18 cellular contexts compared by ENCODE assay signal in genomic region chr1:66876664-66877063, GRCh38. TPM values are rescaled to one million over a fixed set of nuclear protein-coding genes. Genes with fewer than 3 reads are reported as not detected.
DNase-seq lines count a peak whose midpoint lies in the region; FAIRE-seq and TF ChIP-seq lines count a peak whose summit lies in the region.
"Had no signal": no experiment of that assay in that cellular context is flagged by ENCODE, and none has a peak within 500 bp of the region (broad histone marks: within the 10 kb centered on the region; RNA-seq: fewer than 3 reads in every experiment).

No MANE protein-coding gene starts in this region.

- POLR2A ChIA-PET in H1 (lab: Charles Lee; ENCODE audit: partially characterized antibody) = no interaction called here

- no peak overlapping the region for H4K91ac ChIP-seq in H9 (ENCODE audit: insufficient read length, low read depth, low read length)
- no peak overlapping the region for H4K91ac ChIP-seq in H1 (replicated peaks; ENCODE audit: insufficient read length, low read length)

- no peak overlapping the region for H3K9ac ChIP-seq in H9 (ENCODE audit: extremely low read depth, insufficient read length, low read length)
- H3K9ac ChIP-seq in H1 (replicated peaks in 1 of 4; ENCODE audit: extremely low read depth in 1 of 4, low read depth in 3 of 4, low read length in 3 of 4) = no peak overlapping the region
- H3K9ac ChIP-seq: GM23248 had no signal

- H3K14ac ChIP-seq in H9 (ENCODE audit: insufficient read depth, low read length) (no peak overlapping the region), H1 (ENCODE audit: insufficient read length) (no peak overlapping the region)

- no peak for TF ChIP-seq EP300 in H1 (IDR thresholded peaks at IDR 0.05; ENCODE audit: borderline replicate concordance in 1 of 2, low read depth in 2 of 2, low read length in 2 of 2)

- H3K4me3 Mint-ChIP-seq in H9 = no peak overlapping the region
- H3K4me3 Mint-ChIP-seq in HFFc6 = no peak overlapping the region
- H3K4me3 Mint-ChIP-seq: CD14-positive monocyte; CD8-positive, alpha-beta T cell had no signal

- no peaks in the 10 kb centered on the region for H3K79me1 ChIP-seq in H9 (ENCODE audit: insufficient read depth, low read depth, low read length, poor library complexity, severe bottlenecking)
- no peaks in the 10 kb centered on the region for H3K79me1 ChIP-seq in H1 (ENCODE audit: low read depth, low read length)

- H3K4me1 ChIP-seq in H9 (ENCODE audit: insufficient read depth, low read length) = no peaks in the 10 kb centered on the region
- H3K4me1 ChIP-seq in H1 (replicated peaks in 1 of 4; ENCODE audit: control insufficient read depth in 3 of 4, insufficient read depth in 4 of 4, low read length in 3 of 4) = no peaks in the 10 kb centered on the region
- H3K4me1 ChIP-seq: A549 had no signal

- no peaks in the 10 kb centered on the region for H3K9me3 ChIP-seq in H9 (ENCODE audit: control insufficient read depth, low read depth, low read length)
- peaks cover 0 to 3% of the 10 kb centered on the region in 2 experiments; a peak in 2 of 4 replicates for H3K9me3 ChIP-seq in H1 (ENCODE audit: insufficient read depth in 2 of 2, low read depth in 1 of 2, low read length in 1 of 2)
- H3K9me3 ChIP-seq: A549 had no signal

- CTCF ChIA-PET in H1 (lab: Charles Lee; ENCODE audit: partially characterized antibody) = no interaction called here

- no peaks in the 10 kb centered on the region for H4K20me1 ChIP-seq in H9 (ENCODE audit: control insufficient read depth, insufficient read depth, insufficient read length)
- no peaks in the 10 kb centered on the region for H4K20me1 ChIP-seq in H1 (replicated peaks in 1 of 2; ENCODE audit: control insufficient read depth in 1 of 2, insufficient read depth in 2 of 2, low read length in 2 of 2)

- H3K4me3 ChIP-seq in H1 (ENCODE audit: extremely low read depth in 1 of 4, insufficient read depth in 2 of 4, low read depth in 3 of 4, low read length in 4 of 4) = no peak overlapping the region
- H3K4me3 ChIP-seq: A549, GM23248 had no signal

- FAIRE-seq in H1 (lab: Jason Lieb, UNC) = no peak
- FAIRE-seq: A549, D721Med had no signal

- H3K4me2 ChIP-seq in H9 (ENCODE audit: insufficient read depth, insufficient read length, low read length) (no peak overlapping the region), H1 (ENCODE audit: insufficient read depth in 1 of 2, low read depth in 2 of 2, low read length in 2 of 2) (no peak overlapping the region)
- H3K4me2 ChIP-seq: A549 had no signal

- no peak overlapping the region for H3T11ph ChIP-seq in H9 (ENCODE audit: low read length)

- H3K27me3 Mint-ChIP-seq in H9 (ENCODE audit: low read depth) (no peaks in the 10 kb centered on the region), HFFc6 (ENCODE audit: insufficient read depth) (no peaks in the 10 kb centered on the region; the same call in 1 of the 2 replicates)

- H3K18ac ChIP-seq in H9 (ENCODE audit: insufficient read length, low read depth, low read length) (no peak overlapping the region), H1 (ENCODE audit: extremely low read depth, low read length) (no peak overlapping the region)

- H2BK20ac ChIP-seq in H9 (ENCODE audit: low read depth, low read length, poor library complexity, severe bottlenecking) (no peak overlapping the region), H1 (ENCODE audit: low read length) (no peak overlapping the region)

- no peak overlapping the region for H3K27ac ChIP-seq in H9 (ENCODE audit: insufficient read length, low read depth, low read length)
- H3K27ac ChIP-seq in H1 (ENCODE audit: low read depth, low read length) = no peak overlapping the region
- H3K27ac ChIP-seq: A549, GM23248 had no signal

- H2BK12ac ChIP-seq in H9 (ENCODE audit: insufficient read length, low read depth, low read length) (no peak overlapping the region), H1 (ENCODE audit: low read depth, low read length) (no peak overlapping the region)

- H2BK15ac ChIP-seq in H9 (ENCODE audit: low read depth, low read length) (no peak overlapping the region), H1 (ENCODE audit: low read length) (no peak overlapping the region)

- H2AFZ ChIP-seq in H9 (ENCODE audit: low read length) (no peak overlapping the region), H1 (ENCODE audit: low read length) (no peak overlapping the region)
- H2AFZ ChIP-seq: GM23248 had no signal

- H3K27ac Mint-ChIP-seq in H9 (no peak overlapping the region), HFFc6 (no peak overlapping the region)
- H3K27ac Mint-ChIP-seq: CD14-positive monocyte; CD8-positive, alpha-beta T cell had no signal

- H3K9me3 Mint-ChIP-seq in H9 = peaks cover 14 to 17% of the 10 kb centered on the region in 2 experiments; a peak in 4 of 5 replicates
- H3K9me3 Mint-ChIP-seq in HFFc6 = peaks cover 7% of the 10 kb centered on the region; the same call in 1 of the 2 replicates

- DNase-seq in H9 (no peak), SK-MEL-5 (ENCODE audit: low read depth, low spot score) (peak; percentile 13), H1 (ENCODE audit: low read depth in 1 of 2, low spot score in 2 of 2) (no peak), iPS-NIHi7 (ENCODE audit: extremely low spot score) (peak; percentile 15), NCI-H1105 treated with DMSO at 0.1 percent for 48 hours (lab: John Stamatoyannopoulos, UW) (no peak), NCI-H2107 treated with DMSO at 0.1 percent for 48 hours (lab: John Stamatoyannopoulos, UW; ENCODE audit: unreplicated experiment) (no peak), HFFc6 (no peak), midbrain (lab: John Stamatoyannopoulos, UW) (no peak)
- DNase-seq: CD8-positive, alpha-beta T cell; COR-L47; DMS153; GM23248; HCEC 1CT; IMR-90; KG1 had no signal

- H4K8ac ChIP-seq in H9 (replicated peaks; ENCODE audit: insufficient read length, low read depth, low read length) (no peak overlapping the region), H1 (ENCODE audit: extremely low read depth, insufficient read depth, low read length) (no peak overlapping the region)

- no CpG with 5 or more reads among the region's 1 CpG for WGBS in H9 (ENCODE audit: extremely low coverage, insufficient read length, low lambda C conversion rate)
- 73% methylated on average over 1 of the region's 1 CpG; no CpG with 5 or more reads in 1 of the 2 experiments for WGBS in H1 (ENCODE audit: extremely low coverage in 1 of 2, insufficient coverage in 1 of 2, insufficient read length in 1 of 2, insufficient replicate concordance in 2 of 2, low coverage in 1 of 2, low lambda C conversion rate in 2 of 2, missing lambda C conversion rate in 1 of 2), 2 experiments

- H3K79me2 ChIP-seq in H9 (ENCODE audit: insufficient read depth, low read length) = no peaks in the 10 kb centered on the region
- H3K79me2 ChIP-seq in H1 (ENCODE audit: control insufficient read depth in 1 of 2, insufficient read depth in 2 of 2, low read length in 2 of 2) = no peaks in the 10 kb centered on the region

- H3K23me2 ChIP-seq in H9 (ENCODE audit: insufficient read length, low read depth, low read length, poor library complexity, severe bottlenecking) (no peaks in the 10 kb centered on the region), H1 (ENCODE audit: low read depth, low read length) (no peaks in the 10 kb centered on the region)

- H4K5ac ChIP-seq in H9 (ENCODE audit: insufficient read length, low read depth, low read length) = no peak overlapping the region
- H4K5ac ChIP-seq in H1 (ENCODE audit: insufficient read length, low read depth, low read length) = no peak overlapping the region

- no peak overlapping the region for H2BK120ac ChIP-seq in H9 (ENCODE audit: low read depth, low read length, poor library complexity, severe bottlenecking)
- H2BK120ac ChIP-seq in H1 (replicated peaks; ENCODE audit: low read depth, low read length) = no peak overlapping the region

- H3K4me1 Mint-ChIP-seq in H9 = no peaks in the 10 kb centered on the region
- H3K4me1 Mint-ChIP-seq in HFFc6 (ENCODE audit: low read depth) = no peaks in the 10 kb centered on the region
- H3K4me1 Mint-ChIP-seq: CD14-positive monocyte had no signal

- H2BK5ac ChIP-seq in H9 (ENCODE audit: insufficient read length, low read length) (no peak overlapping the region), H1 (ENCODE audit: low read depth, low read length) (no peak overlapping the region)

- no peak overlapping the region for H3K56ac ChIP-seq in H9 (ENCODE audit: insufficient read length, low read depth, low read length)
- H3K56ac ChIP-seq in H1 (replicated peaks; ENCODE audit: insufficient read length, low read depth, low read length) = no peak overlapping the region

- in situ Hi-C loops in SK-MEL-5 (cut with HindIII; ENCODE audit: low pct_unique_long_range_greater_than_20kb, low sequenced_read_pairs) = no loop called here

- H3K36me3 Mint-ChIP-seq in H9 (ENCODE audit: insufficient read depth in 1 of 3, low read depth in 3 of 3) (no peaks in the 10 kb centered on the region), HFFc6 (ENCODE audit: low read depth) (0 out of 2 replicates have a peak, but pooled peaks cover 5% of the 10 kb centered on the region)
- H3K36me3 Mint-ChIP-seq: CD14-positive monocyte had no signal

- peak; percentile 18 to 45; a peak in 2 of 4 replicates for TF ChIP-seq RAD21 in H1 (IDR thresholded peaks at IDR 0.05 in 1 of 2, conservative IDR thresholded peaks at IDR 0.05 in 1 of 2; ENCODE audit: low read depth in 2 of 2, low read length in 2 of 2)

- no peak for TF ChIP-seq POLR2A in H1 (IDR thresholded peaks at IDR 0.05; ENCODE audit: control extremely low read depth in 1 of 2, low read depth in 2 of 2, low read length in 2 of 2)

- H3K4ac ChIP-seq in H9 (ENCODE audit: low read depth, low read length) = no peak overlapping the region
- H3K4ac ChIP-seq in H1 (replicated peaks; ENCODE audit: insufficient read length, low read depth, low read length) = no peak overlapping the region

- no peaks in the 10 kb centered on the region for H3K36me3 ChIP-seq in H1 (ENCODE audit: control insufficient read depth in 2 of 4, insufficient read depth in 4 of 4, low read length in 3 of 4)

- TF ChIP-seq CTCF in H9 (conservative IDR thresholded peaks at IDR 0.05) = peak; percentile 17; the same call in 1 of the 3 replicates
- peak in 1 of 3 experiments; percentile 1; a peak in 1 of 4 replicates for TF ChIP-seq CTCF in H1 (IDR thresholded peaks at IDR 0.05; ENCODE audit: control extremely low read depth in 1 of 3, insufficient read depth in 1 of 3, low read depth in 1 of 3, low read length in 3 of 3)
- TF ChIP-seq CTCF in HFFc6 (IDR thresholded peaks at IDR 0.05) = no peak

- H3K23ac ChIP-seq in H9 (ENCODE audit: insufficient read length, low read depth, low read length) (no peak overlapping the region), H1 (ENCODE audit: insufficient read length) (no peak overlapping the region)

- H3K27me3 ChIP-seq in H9 (ENCODE audit: insufficient read depth, low read length) (no peaks in the 10 kb centered on the region), H1 (replicated peaks in 1 of 4; ENCODE audit: control insufficient read depth in 3 of 4, extremely low read depth in 1 of 4, insufficient read depth in 3 of 4, low read length in 3 of 4) (no peaks in the 10 kb centered on the region)

- H2AK5ac ChIP-seq in H9 (ENCODE audit: insufficient read length, low read length) = no peak overlapping the region
- no peak overlapping the region for H2AK5ac ChIP-seq in H1 (ENCODE audit: low read depth, low read length)

RNA-seq across cellular contexts. Expression of gene DNAI4, which starts 48.0 kb away (rescaled TPM):
- total RNA-seq in H9 (2021) = 0.81 and 1.4 TPM in 2 replicates
- 0.05 and 0.40 TPM in 2 replicates for total RNA-seq in SK-MEL-5 (2014; rRNA removed; shearing (Covaris generic))
- polyA plus RNA-seq in SK-MEL-5 (2015; cell fraction: cytosol; rRNA removed) = 0.06 and 0.44 TPM in 2 replicates
- polyA plus RNA-seq in SK-MEL-5 (2015; cell fraction: nucleus; rRNA removed) = 0.76 and 0.84 TPM in 2 replicates
- 2.1 and 4.0 TPM in 2 replicates for total RNA-seq in H1 (2021; fragmentation: NEBNext Ultra II Directional; extraction: Animal tissue kit (Norgen Biotek cat#: 25700))
- polyA plus RNA-seq in H1 (2011; rRNA removed) = 0.08 and 0.32 TPM in 2 replicates
- 0.63 TPM for polyA plus RNA-seq in H1 (2011; cell fraction: cytosol; rRNA removed)
- 0.09 TPM for polyA plus RNA-seq in H1 (2011; cell fraction: nucleus; rRNA removed)
- 0.17 to 0.37 TPM (median 0.28 TPM) in 4 replicates for polyA plus RNA-seq in H1 (2012, experiment 1 of 2)
- polyA plus RNA-seq in H1 (2012, experiment 2 of 2) = not detected
- 0.34 TPM for polyA plus RNA-seq in H1 (2013, experiment 1 of 2)
- 3.3 TPM for polyA plus RNA-seq in H1 (2013, experiment 2 of 2)
- 0.82 and 1.3 TPM in 2 replicates for polyA minus RNA-seq in H1 (2011; rRNA and poly(A)+ RNA removed)
- not detected for polyA minus RNA-seq in H1 (2011; cell fraction: cytosol; rRNA and poly(A)+ RNA removed)
- polyA minus RNA-seq in H1 (2011; cell fraction: nucleus; rRNA and poly(A)+ RNA removed) = 3.3 TPM
- total RNA-seq in HFFc6 (2021; fragmentation: NEBNext Ultra II Directional; extraction: Animal tissue kit (Norgen Biotek cat#: 25700)) = 1 to 10 TPM; 1.3 to 4.3 (median 3.4) TPM
- polyA plus RNA-seq: CD14-positive monocyte had no signal

RNA-seq across cellular contexts. Expression of gene MIER1, which starts 48.1 kb away (rescaled TPM):
- total RNA-seq in H9 (2021) = 28.5 and 29.7 TPM in 2 replicates
- 14.6 and 16.3 TPM in 2 replicates for total RNA-seq in SK-MEL-5 (2014; rRNA removed; shearing (Covaris generic))
- 9.2 and 10.2 TPM in 2 replicates for polyA plus RNA-seq in SK-MEL-5 (2015; cell fraction: cytosol; rRNA removed)
- 20.8 and 22.6 TPM in 2 replicates for polyA plus RNA-seq in SK-MEL-5 (2015; cell fraction: nucleus; rRNA removed)
- total RNA-seq in H1 (2021; fragmentation: NEBNext Ultra II Directional; extraction: Animal tissue kit (Norgen Biotek cat#: 25700)) = 30.8 and 33.5 TPM in 2 replicates
- 2.1 and 5.2 TPM in 2 replicates for polyA plus RNA-seq in H1 (2011; rRNA removed)
- polyA plus RNA-seq in H1 (2011; cell fraction: cytosol; rRNA removed) = 7.1 TPM
- polyA plus RNA-seq in H1 (2011; cell fraction: nucleus; rRNA removed) = 2.7 TPM
- 11.4 to 19.7 TPM (median 13.6 TPM) in 4 replicates for polyA plus RNA-seq in H1 (2012, experiment 1 of 2)
- 1.3 TPM for polyA plus RNA-seq in H1 (2012, experiment 2 of 2)
- polyA plus RNA-seq in H1 (2013, experiment 1 of 2) = 16.1 TPM
- 17.1 TPM for polyA plus RNA-seq in H1 (2013, experiment 2 of 2)
- 13.0 and 14.0 TPM in 2 replicates for polyA minus RNA-seq in H1 (2011; rRNA and poly(A)+ RNA removed)
- 20.6 TPM for polyA minus RNA-seq in H1 (2011; cell fraction: cytosol; rRNA and poly(A)+ RNA removed)
- polyA minus RNA-seq in H1 (2011; cell fraction: nucleus; rRNA and poly(A)+ RNA removed) = 33.6 TPM
- total RNA-seq in HFFc6 (2021; fragmentation: NEBNext Ultra II Directional; extraction: Animal tissue kit (Norgen Biotek cat#: 25700)) = 10 to 100 TPM; 28.0 to 37.5 (median 33.7) TPM

Comparison
In these comparisons a context has a peak if more than half of its experiments do, and no peak if none do; other contexts are left out.
1. DNase-seq: peak in SK-MEL-5 (single experiment) and iPS-NIHi7 (single experiment); none in H9 (single experiment), H1 (0 of 2), NCI-H1105 treated with DMSO at 0.1 percent for 48 hours (single experiment), NCI-H2107 treated with DMSO at 0.1 percent for 48 hours (single experiment), HFFc6 (single experiment) and midbrain (single experiment).